Comparison of ENCODE assay signal across 19 cellular contexts in the genomic region with DNA sequence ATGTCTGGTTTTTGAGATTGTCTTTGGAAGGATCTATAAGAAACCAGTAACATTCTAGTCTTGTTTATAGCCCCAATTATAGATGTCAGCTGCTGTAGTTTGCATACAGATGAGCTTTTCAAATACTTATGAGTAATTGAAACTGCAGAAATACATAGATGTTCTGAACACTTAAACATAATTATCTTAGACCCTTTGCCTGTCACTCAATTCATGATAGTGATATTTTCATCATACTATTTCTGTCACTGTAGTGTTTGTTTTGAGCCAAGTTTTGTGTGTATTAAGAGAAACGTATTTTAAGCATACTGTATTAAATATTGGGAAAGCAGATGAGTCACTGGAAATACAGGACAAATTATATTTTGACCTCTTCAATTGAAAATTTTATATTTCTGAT.
"Had no signal": no experiment of that assay in that cellular context is flagged by ENCODE, and none has a peak within 500 bp of the region (broad histone marks: within the 10 kb centered on the region; RNA-seq: fewer than 3 reads in every experiment).

No MANE protein-coding gene starts in this region.

- H3K27me3 ChIP-seq: ovary, thyroid gland, upper lobe of right lung had no signal

- H3K36me3 ChIP-seq: ovary, prostate gland, thyroid gland had no signal

- DNase-seq: activated CD4-positive, alpha-beta T cell treated with anti-CD3 and anti-CD28 coated beads for 4 hours; activated CD4-positive, alpha-beta T cell treated with anti-CD3 and anti-CD28 coated beads, Interleukin-2, amount 50 U/mL, for 48 hours; activated CD4-positive, CD25-positive, alpha-beta regulatory T cell; activated CD8-positive, alpha-beta memory T cell treated with anti-CD3 and anti-CD28 coated beads, Interleukin-2, amount 50 U/mL, for 48 hours; activated naive CD4-positive, alpha-beta T cell treated with Interleukin-2 at 50 U/mL for 16 hours; activated naive CD8-positive, alpha-beta T cell treated with anti-CD3 and anti-CD28 coated beads for 36 hours; activated T-cell treated with anti-CD3 and anti-CD28 coated beads, Interleukin-2, amount 50 U/mL, for 48 hours; cerebellar nuclear complex; effector CD4-positive, alpha-beta T cell; immature natural killer cell; mammary epithelial cell; natural killer cell; ovary; stimulated activated CD4-positive, alpha-beta T cell treated with anti-CD3 and anti-CD28 coated beads, Interleukin-4, amount 100 ng/mL, for 24 hours; stimulated activated naive CD4-positive, alpha-beta T cell treated with Interleukin-2 at 50 U/mL for 16 hours; thyroid gland; upper lobe of right lung had no signal

- H3K4me1 ChIP-seq: prostate gland, thyroid gland, upper lobe of right lung had no signal

- ATAC-seq: left lobe of liver, natural killer cell, upper lobe of right lung had no signal

- H3K4me3 ChIP-seq: ovary, prostate gland, thyroid gland, upper lobe of right lung had no signal

- H3K27ac ChIP-seq: ovary, prostate gland, thyroid gland, upper lobe of right lung had no signal

- H3K9me3 ChIP-seq: ovary, prostate gland, thyroid gland, upper lobe of right lung had no signal
